1 cellular context compared by ENCODE assay signal in genomic region chr1:16126738-16127515, GRCh38.
TF ChIP-seq lines count a peak whose summit lies in the region.

No MANE protein-coding gene starts in this region.

TF ChIP-seq in GM12891, 5 proteins besides CTCF, POLR2A, EP300 and RAD21:
- TF ChIP-seq POLR2AphosphoS5 (IDR thresholded peaks at IDR 0.05; ENCODE audit: low read depth, low read length) (no peak), POU2F2 (IDR thresholded peaks at IDR 0.05; ENCODE audit: low read depth, low read length) (no peak), TAF1 (IDR thresholded peaks at IDR 0.05; ENCODE audit: low read depth, low read length) (no peak), SPI1 (IDR thresholded peaks at IDR 0.05; ENCODE audit: low read depth, low read length) (no peak), PAX5 (IDR thresholded peaks at IDR 0.05; ENCODE audit: insufficient read depth, low read length, severe bottlenecking) (no peak)
